In the genomic region with DNA sequence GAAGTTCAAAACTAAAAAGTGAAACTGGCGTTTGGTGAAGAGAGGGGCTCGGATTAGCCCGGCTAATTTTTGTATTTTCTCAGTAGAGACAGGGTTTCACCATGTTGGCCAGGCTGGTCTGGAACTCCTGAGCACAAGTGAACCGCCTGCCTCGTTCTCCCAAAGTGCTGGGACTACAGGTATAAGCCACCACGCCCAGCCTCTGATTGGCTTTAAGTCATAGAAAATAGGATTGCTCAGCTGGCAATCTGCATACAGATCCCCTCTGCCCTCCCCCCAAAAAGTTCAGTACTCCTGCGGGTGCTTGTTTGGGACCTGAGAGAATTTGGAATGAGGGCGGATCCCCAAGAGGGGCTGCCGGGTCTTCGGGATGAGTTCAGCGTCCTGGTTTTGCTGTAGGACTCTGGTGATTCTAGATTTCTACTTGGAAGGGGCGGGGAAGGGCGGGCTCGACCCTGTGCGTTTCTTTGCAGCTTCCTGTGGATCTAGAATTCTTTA, we compare ENCODE assay signal across 8 cellular contexts. TPM values are rescaled to one million over a fixed set of nuclear protein-coding genes. Genes with fewer than 3 reads are reported as not detected.
A peak's percentile ranks its signal among the peaks of the same experiment; 100 is the strongest.
DNase-seq lines count a peak whose midpoint lies in the region; ATAC-seq lines count a peak whose summit lies in the region.

No MANE protein-coding gene starts in this region.

- 1% methylated on average over 15 of the region's 15 CpGs for WGBS in thymus

- H3K36me3 Mint-ChIP-seq in activated T-cell treated with anti-CD3 and anti-CD28 coated beads, Interleukin-2, amount 50 U/mL, for 72 hours (ENCODE audit: insufficient read depth in 2 of 2), result peaks cover 4 to 7% of the 10 kb centered on the region in 2 donors
- peaks cover 17% of the 10 kb centered on the region for H3K36me3 Mint-ChIP-seq in activated T-helper 17 cell treated with anti-CD3 and anti-CD28 coated beads, Interleukin-2, amount 50 U/mL, for 72 hours (ENCODE audit: low read depth)

- peak overlapping the region; percentile 56 for H3K4me3 ChIP-seq in thymus (ENCODE audit: low read length)

- H3K36me3 ChIP-seq in thymus (ENCODE audit: control insufficient read depth, insufficient read depth), result no peaks in the 10 kb centered on the region

- no peaks in the 10 kb centered on the region for H3K9me3 Mint-ChIP-seq in activated T-cell treated with anti-CD3 and anti-CD28 coated beads, Interleukin-2, amount 50 U/mL, for 72 hours
- no peaks in the 10 kb centered on the region for H3K9me3 Mint-ChIP-seq in activated T-helper 17 cell treated with anti-CD3 and anti-CD28 coated beads, Interleukin-2, amount 50 U/mL, for 72 hours

- DNase-seq in activated T-cell treated with anti-CD3 and anti-CD28 coated beads, Interleukin-2, amount 50 U/mL, for 72 hours, result no peak
- no peak for DNase-seq in activated T-cell treated with anti-CD3 and anti-CD28 coated beads, Interleukin-2, amount 50 U/mL, for 1 hour
- peak; percentile 1 for DNase-seq in left kidney (ENCODE audit: low read depth, low spot score)
- no peak for DNase-seq in HuH-7 (ENCODE audit: low spot score)
- no peak for DNase-seq in iPS-NIHi11 (ENCODE audit: low spot score)

- H3K27me3 ChIP-seq in thymus (ENCODE audit: control insufficient read depth, insufficient read depth), result no peaks in the 10 kb centered on the region

- ATAC-seq in activated T-cell treated with anti-CD3 and anti-CD28 coated beads, Interleukin-2, amount 50 U/mL, for 72 hours (replicated peaks in 1 of 2), result peak; percentile 2 to 11
- ATAC-seq in activated T-helper 17 cell treated with anti-CD3 and anti-CD28 coated beads, Interleukin-2, amount 50 U/mL, for 72 hours (replicated peaks), result peak; percentile 9
- no peak for ATAC-seq in HG03095 (IDR thresholded peaks at IDR 0.05; ENCODE audit: unreplicated experiment)

- no peaks in the 10 kb centered on the region for H3K9me3 ChIP-seq in thymus (ENCODE audit: control insufficient read depth)

- H3K4me3 Mint-ChIP-seq in activated T-cell treated with anti-CD3 and anti-CD28 coated beads, Interleukin-2, amount 50 U/mL, for 72 hours, result peak overlapping the region; percentile 64 to 82
- H3K4me3 Mint-ChIP-seq in activated T-helper 17 cell treated with anti-CD3 and anti-CD28 coated beads, Interleukin-2, amount 50 U/mL, for 72 hours, result peak overlapping the region; percentile 55

- no peak overlapping the region for H3K27ac ChIP-seq in thymus (ENCODE audit: low read depth)

- peaks cover 19% of the 10 kb centered on the region for H3K4me1 Mint-ChIP-seq in activated T-cell treated with anti-CD3 and anti-CD28 coated beads, Interleukin-2, amount 50 U/mL, for 72 hours (ENCODE audit: low read depth)
- no peaks in the 10 kb centered on the region for H3K4me1 Mint-ChIP-seq in activated T-helper 17 cell treated with anti-CD3 and anti-CD28 coated beads, Interleukin-2, amount 50 U/mL, for 72 hours

- H3K27ac Mint-ChIP-seq in activated T-cell treated with anti-CD3 and anti-CD28 coated beads, Interleukin-2, amount 50 U/mL, for 72 hours, result no peak overlapping the region
- no peak overlapping the region for H3K27ac Mint-ChIP-seq in activated T-helper 17 cell treated with anti-CD3 and anti-CD28 coated beads, Interleukin-2, amount 50 U/mL, for 72 hours

- no peaks in the 10 kb centered on the region for H3K27me3 Mint-ChIP-seq in activated T-cell treated with anti-CD3 and anti-CD28 coated beads, Interleukin-2, amount 50 U/mL, for 72 hours (ENCODE audit: low read depth)
- H3K27me3 Mint-ChIP-seq in activated T-helper 17 cell treated with anti-CD3 and anti-CD28 coated beads, Interleukin-2, amount 50 U/mL, for 72 hours, result no peaks in the 10 kb centered on the region

- H3K4me1 ChIP-seq in thymus (ENCODE audit: control insufficient read depth, insufficient read depth, low read length), result no peaks in the 10 kb centered on the region

RNA-seq across cellular contexts. Expression of gene PRKX, which starts 0.5 kb away (rescaled TPM):
- 10 to 100 TPM; 80.6 to 98.5 TPM for total RNA-seq in activated T-cell treated with anti-CD3 and anti-CD28 coated beads, Interleukin-2, amount 50 U/mL, for 72 hours
- 10 to 100 TPM; 64.8 to 69.8 TPM for total RNA-seq in activated T-helper 17 cell treated with anti-CD3 and anti-CD28 coated beads, Interleukin-2, amount 50 U/mL, for 72 hours
- 8.6 TPM for polyA plus RNA-seq in thymus
